In genomic region chr11:130388607-130389205, GRCh38 we compare ENCODE assay signal across 19 cellular contexts. TPM values are rescaled to one million over a fixed set of nuclear protein-coding genes. Genes with fewer than 3 reads are reported as not detected.
DNase-seq lines count a peak whose midpoint lies in the region; ATAC-seq, FAIRE-seq and TF ChIP-seq lines count a peak whose summit lies in the region.
"Had no signal": no experiment of that assay in that cellular context is flagged by ENCODE, and none has a peak within 500 bp of the region (broad histone marks: within the 10 kb centered on the region; RNA-seq: fewer than 3 reads in every experiment).

No MANE protein-coding gene starts in this region.

- peak overlapping the region; percentile 36 for H3K27ac Mint-ChIP-seq in activated CD8-positive, alpha-beta T cell treated with anti-CD3 and anti-CD28 coated beads for 36 hours

- no peaks in the 10 kb centered on the region for H3K9me3 ChIP-seq in kidney (ENCODE audit: control insufficient read depth in 1 of 2, low read length in 2 of 2)
- no peaks in the 10 kb centered on the region for H3K9me3 ChIP-seq in subcutaneous abdominal adipose tissue (ENCODE audit: control insufficient read depth in 5 of 5, low read length in 5 of 5)
- H3K9me3 ChIP-seq: Peyer's patch, prostate gland had no signal

- no peaks in the 10 kb centered on the region for H3K9me3 Mint-ChIP-seq in activated CD8-positive, alpha-beta T cell treated with anti-CD3 and anti-CD28 coated beads for 36 hours

- H3K4me3 Mint-ChIP-seq in activated CD8-positive, alpha-beta T cell treated with anti-CD3 and anti-CD28 coated beads for 36 hours, result peak overlapping the region; percentile 55

- DNase-seq in stimulated activated CD4-positive, alpha-beta T cell treated with anti-CD3 and anti-CD28 coated beads, Interleukin-1b, Interleukin-23, amount 100 ng/mL, for 48 hours, result peak; percentile 8
- no peak for DNase-seq in stimulated activated CD4-positive, alpha-beta T cell treated with anti-CD3 and anti-CD28 coated beads, Interleukin-12 subunit alpha, Interleukin-12 subunit beta, amount 100 ng/mL, for 4 hours
- peak; percentile 37 for DNase-seq in activated CD8-positive, alpha-beta T cell treated with anti-CD3 and anti-CD28 coated beads for 36 hours
- DNase-seq in kidney, result no peak
- no peak for DNase-seq in T-helper 9 cell
- no peak for DNase-seq in HCEC 1CT
- DNase-seq: NCI-H1436; NCI-H524; stimulated activated CD4-positive, alpha-beta T cell treated with anti-CD3 and anti-CD28 coated beads, Interleukin-4, amount 100 ng/mL, for 1 hour; stimulated activated naive CD4-positive, alpha-beta T cell treated with Interleukin-2 at 50 U/mL for 16 hours had no signal

- no peak for TF ChIP-seq CTCF in activated CD8-positive, alpha-beta T cell treated with anti-CD3 and anti-CD28 coated beads for 36 hours (IDR thresholded peaks at IDR 0.05)
- no peak for TF ChIP-seq CTCF in kidney (IDR thresholded peaks at IDR 0.05; ENCODE audit: borderline replicate concordance, extremely low read depth, insufficient read depth)

- peaks cover 0 to 13% (median 7%) of the 10 kb centered on the region in 5 donors for H3K27me3 ChIP-seq in subcutaneous abdominal adipose tissue (ENCODE audit: control insufficient read depth in 5 of 5, insufficient read depth in 4 of 5, low read length in 5 of 5)
- H3K27me3 ChIP-seq: Peyer's patch had no signal

- H3K36me3 ChIP-seq in kidney (ENCODE audit: control insufficient read depth in 1 of 2, insufficient read depth in 2 of 2, low read length in 2 of 2) (no peaks in the 10 kb centered on the region), subcutaneous abdominal adipose tissue (ENCODE audit: control insufficient read depth in 5 of 5, insufficient read depth in 5 of 5, low read length in 5 of 5) (no peaks in the 10 kb centered on the region)
- H3K36me3 ChIP-seq: Peyer's patch, prostate gland had no signal

- CTCF ChIA-PET in activated CD8-positive, alpha-beta T cell treated with anti-CD3 and anti-CD28 coated beads for 36 hours (lab: Charles Lee), result no interaction called here

- H3K36me3 Mint-ChIP-seq in activated CD8-positive, alpha-beta T cell treated with anti-CD3 and anti-CD28 coated beads for 36 hours (ENCODE audit: low read depth), result no peaks in the 10 kb centered on the region

- H3K27ac ChIP-seq in kidney (ENCODE audit: low read depth in 2 of 2, low read length in 2 of 2) (no peak overlapping the region), subcutaneous abdominal adipose tissue (ENCODE audit: low read depth, low read length) (no peak overlapping the region)
- H3K27ac ChIP-seq: prostate gland had no signal

- H3K9ac ChIP-seq in kidney (ENCODE audit: low read length in 2 of 2), result no peak overlapping the region
- peak overlapping the region in 1 of 5 donors; percentile 28 for H3K9ac ChIP-seq in subcutaneous abdominal adipose tissue (ENCODE audit: low read length in 5 of 5)

- POLR2A ChIA-PET in activated CD8-positive, alpha-beta T cell treated with anti-CD3 and anti-CD28 coated beads for 36 hours (lab: Charles Lee), result no interaction called here

- peak overlapping the region; percentile 7 to 27 for H3K4me3 ChIP-seq in kidney (ENCODE audit: low read length in 2 of 2)
- H3K4me3 ChIP-seq in subcutaneous abdominal adipose tissue (ENCODE audit: low read depth in 1 of 5, low read length in 5 of 5), result peak overlapping the region in 4 of 5 donors; percentile 25 to 61 (median 49)
- H3K4me3 ChIP-seq: GM12878, prostate gland had no signal

- H3K4me1 Mint-ChIP-seq in activated CD8-positive, alpha-beta T cell treated with anti-CD3 and anti-CD28 coated beads for 36 hours (ENCODE audit: low read depth), result peaks cover 19% of the 10 kb centered on the region

- ATAC-seq in activated CD8-positive, alpha-beta T cell treated with anti-CD3 and anti-CD28 coated beads for 36 hours, result peak; percentile 84
- ATAC-seq in GM21526 (IDR thresholded peaks at IDR 0.05; ENCODE audit: low FRiP score, unreplicated experiment), result no peak
- ATAC-seq: GM12878 had no signal

- intact Hi-C loops in activated CD8-positive, alpha-beta T cell treated with anti-CD3 and anti-CD28 coated beads for 36 hours (cut with micrococcal nuclease), result no loop called here
- intact Hi-C loops in kidney (cut with DNase I), result no loop called here

- no peaks in the 10 kb centered on the region for H3K27me3 Mint-ChIP-seq in activated CD8-positive, alpha-beta T cell treated with anti-CD3 and anti-CD28 coated beads for 36 hours

- no peak for FAIRE-seq in kidney (lab: Jason Lieb, UNC)
- FAIRE-seq: astrocyte, GM12878 had no signal

- H3K4me1 ChIP-seq in kidney (ENCODE audit: control insufficient read depth in 1 of 2, insufficient read depth in 1 of 2, low read depth in 1 of 2, low read length in 2 of 2) (peaks cover 0 to 4% of the 10 kb centered on the region in 2 donors), subcutaneous abdominal adipose tissue (ENCODE audit: control insufficient read depth in 5 of 5, insufficient read depth in 5 of 5, low read length in 5 of 5) (peaks cover 2 to 15% (median 3%) of the 10 kb centered on the region in 5 donors)
- H3K4me1 ChIP-seq: prostate gland had no signal

RNA-seq across cellular contexts. Expression of gene ADAMTS8, which starts 39.7 kb away (rescaled TPM):
- total RNA-seq in activated CD8-positive, alpha-beta T cell treated with anti-CD3 and anti-CD28 coated beads for 36 hours, result not detected
- total RNA-seq in kidney, result 1.2 TPM
- polyA plus RNA-seq in kidney (ENCODE audit: insufficient read depth, low read depth, low replicate concordance), result 1.6 TPM
- total RNA-seq: activated CD8-positive, alpha-beta memory T cell treated with anti-CD3 and anti-CD28 coated beads for 36 hours; Daoy; GM12878; T-helper 1 cell treated with Interleukin-12 subunit alpha and Interleukin-12 subunit beta and Interleukin-4 antibody, amounts not matched to agents 30 ng/mL and 1 ng/mL, for 36 hours had no signal
- polyA plus RNA-seq: GM12878 had no signal

RNA-seq across cellular contexts. Expression of gene ADAMTS15, which starts 59.7 kb away (rescaled TPM):
- not detected for total RNA-seq in activated CD8-positive, alpha-beta T cell treated with anti-CD3 and anti-CD28 coated beads for 36 hours
- 6.2 TPM for total RNA-seq in kidney
- polyA plus RNA-seq in kidney (ENCODE audit: insufficient read depth, low read depth, low replicate concordance), result 3.6 TPM
- total RNA-seq: activated CD8-positive, alpha-beta memory T cell treated with anti-CD3 and anti-CD28 coated beads for 36 hours; GM12878; T-helper 1 cell treated with Interleukin-12 subunit alpha and Interleukin-12 subunit beta and Interleukin-4 antibody, amounts not matched to agents 30 ng/mL and 1 ng/mL, for 36 hours had no signal
- polyA plus RNA-seq: GM12878 had no signal

Comparison
In these comparisons a context has a peak if more than half of its experiments do, and no peak if none do; other contexts are left out.
1. DNase-seq: peak in stimulated activated CD4-positive, alpha-beta T cell treated with anti-CD3 and anti-CD28 coated beads, Interleukin-1b, Interleukin-23, amount 100 ng/mL, for 48 hours (single experiment) and activated CD8-positive, alpha-beta T cell treated with anti-CD3 and anti-CD28 coated beads for 36 hours (single experiment); none in stimulated activated CD4-positive, alpha-beta T cell treated with anti-CD3 and anti-CD28 coated beads, Interleukin-12 subunit alpha, Interleukin-12 subunit beta, amount 100 ng/mL, for 4 hours (single experiment), kidney (single experiment), T-helper 9 cell (single experiment) and HCEC 1CT (single experiment).